In genomic region chr18:39870586-39870985, GRCh38 we compare ENCODE assay signal across 25 cellular contexts.
DNase-seq lines count a peak whose midpoint lies in the region; ATAC-seq and TF ChIP-seq lines count a peak whose summit lies in the region.
"Had no signal": no experiment of that assay in that cellular context is flagged by ENCODE, and none has a peak within 500 bp of the region (broad histone marks: within the 10 kb centered on the region; RNA-seq: fewer than 3 reads in every experiment).

No MANE protein-coding gene starts in this region.

- 29 to 41% methylated on average over 3 of the region's 3 CpGs for WGBS in thyroid gland, 2 donors

- TF ChIP-seq POLR2A in thyroid gland (IDR thresholded peaks at IDR 0.05) = no peak

- no peaks in the 10 kb centered on the region for H3K36me3 ChIP-seq in thyroid gland
- H3K36me3 ChIP-seq: BLaER1 treated with 17β-estradiol and CSF1 and Interleukin-3, amounts not matched to agents 10 nM and 100 nM; sigmoid colon; transverse colon had no signal

- intact Hi-C loops in thyroid gland (cut with DNase I) = no loop called here

- DNase-seq in NCI-H82 (lab: John Stamatoyannopoulos, UW) = peak; percentile 58
- DNase-seq in astrocyte of the hippocampus (ENCODE audit: low read depth, low spot score) = peak; percentile 11
- peak; percentile 64 to 84 for DNase-seq in foreskin keratinocyte
- DNase-seq in thyroid gland = no peak
- DNase-seq in COLO668 (lab: John Stamatoyannopoulos, UW; ENCODE audit: unreplicated experiment) = no peak
- no peak for DNase-seq in NCI-H187 (lab: John Stamatoyannopoulos, UW)
- DNase-seq in iPS-NIHi11 (ENCODE audit: low spot score) = no peak
- DNase-seq: activated CD4-positive, alpha-beta T cell treated with anti-CD3 and anti-CD28 coated beads, Interleukin-2, amount 50 U/mL, for 4 hours; activated CD8-positive, alpha-beta memory T cell treated with anti-CD3 and anti-CD28 coated beads, Interleukin-2, amount 10 ng/mL, durations not matched to agents 7 days and 5 days; activated T-cell treated with anti-CD3 and anti-CD28 coated beads, Interleukin-2, amount 50 U/mL, for 48 hours; dorsolateral prefrontal cortex; GDM1; H9; islet precursor cell; KBM-7; left ventricle myocardium superior; NCI-H1417; NCI-H446 treated with DMSO at 0.1 percent for 48 hours; NCI-H774; sigmoid colon; stimulated activated CD4-positive, alpha-beta T cell treated with anti-CD3 and anti-CD28 coated beads, Interleukin-15, amount 100 ng/mL, for 24 hours; T-helper 1 cell; transverse colon had no signal

- no peak overlapping the region for H3K4me3 ChIP-seq in thyroid gland (replicated peaks in 1 of 3)
- H3K4me3 ChIP-seq: BLaER1 treated with 17β-estradiol and CSF1 and Interleukin-3, amounts not matched to agents 10 nM and 100 nM; dorsolateral prefrontal cortex; sigmoid colon; transverse colon had no signal

- H3K27me3 ChIP-seq in foreskin keratinocyte = no peaks in the 10 kb centered on the region
- H3K27me3 ChIP-seq in thyroid gland = no peaks in the 10 kb centered on the region
- H3K27me3 ChIP-seq: BLaER1 treated with 17β-estradiol and CSF1 and Interleukin-3, amounts not matched to agents 10 nM and 100 nM; sigmoid colon; transverse colon had no signal

- no peaks in the 10 kb centered on the region for H3K9me3 ChIP-seq in thyroid gland
- H3K9me3 ChIP-seq: BLaER1 treated with 17β-estradiol and CSF1 and Interleukin-3, amounts not matched to agents 10 nM and 100 nM; sigmoid colon; transverse colon had no signal

- H3K27ac ChIP-seq in foreskin keratinocyte = no peak overlapping the region
- H3K27ac ChIP-seq in thyroid gland = peak overlapping the region; percentile 0 to 66 (median 37)
- H3K27ac ChIP-seq: BLaER1 treated with 17β-estradiol and CSF1 and Interleukin-3, amounts not matched to agents 10 nM and 100 nM; dorsolateral prefrontal cortex; sigmoid colon; transverse colon had no signal

- peak; percentile 80 for ATAC-seq in foreskin keratinocyte
- ATAC-seq: activated CD8-positive, alpha-beta memory T cell treated with anti-CD3 and anti-CD28 coated beads, Interleukin-2, amount 10 ng/mL, durations not matched to agents 7 days and 5 days; left ventricle myocardium superior; stimulated activated effector memory CD8-positive, alpha-beta T cell treated with anti-CD3 and anti-CD28 coated beads, Interleukin-12 subunit alpha, Interleukin-12 subunit beta, amount 100 ng/mL, for 72 hours had no signal

- H3K4me1 ChIP-seq in foreskin keratinocyte (no peaks in the 10 kb centered on the region), thyroid gland (peaks cover 12 to 22% of the 10 kb centered on the region in 2 donors)
- H3K4me1 ChIP-seq: transverse colon had no signal

- TF ChIP-seq CTCF in foreskin keratinocyte (conservative IDR thresholded peaks at IDR 0.05) = no peak
- TF ChIP-seq CTCF in thyroid gland (IDR thresholded peaks at IDR 0.05) = no peak

Comparison
In these comparisons a context has a peak if more than half of its experiments do, and no peak if none do; other contexts are left out.
1. DNase-seq: peak in NCI-H82 (single experiment), astrocyte of the hippocampus (single experiment) and foreskin keratinocyte (2 of 2); none in thyroid gland (0 of 2), COLO668 (single experiment), NCI-H187 (0 of 2) and iPS-NIHi11 (single experiment).